Comparison of ENCODE assay signal across 9 cellular contexts in genomic region chr6:149043476-149044130, GRCh38.
DNase-seq lines count a peak whose midpoint lies in the region; ATAC-seq and TF ChIP-seq lines count a peak whose summit lies in the region.
"Had no signal": no experiment of that assay in that cellular context is flagged by ENCODE, and none has a peak within 500 bp of the region (broad histone marks: within the 10 kb centered on the region; RNA-seq: fewer than 3 reads in every experiment).

No MANE protein-coding gene starts in this region.

- H3K36me3 ChIP-seq in brain microvascular endothelial cell (replicated peaks) = no peaks in the 10 kb centered on the region

- no peaks in the 10 kb centered on the region for H3K27me3 Mint-ChIP-seq in activated T-cell treated with anti-CD3 and anti-CD28 coated beads, Interleukin-2, amount 50 U/mL, for 72 hours (ENCODE audit: low read depth)
- H3K27me3 Mint-ChIP-seq: stimulated activated naive CD8-positive, alpha-beta T cell treated with anti-CD3 and anti-CD28 coated beads, Interleukin-15, amount 100 ng/mL, for 72 hours had no signal

- DNase-seq in activated T-cell treated with anti-CD3 and anti-CD28 coated beads, Interleukin-2, amount 50 U/mL, for 72 hours = peak; percentile 30 to 45
- DNase-seq in activated T-cell treated with anti-CD3 and anti-CD28 coated beads, Interleukin-2, amount 50 U/mL, for 1 hour = no peak
- DNase-seq in NAMALWA (ENCODE audit: low spot score) = peak; percentile 39
- peak; percentile 22 for DNase-seq in brain microvascular endothelial cell
- peak; percentile 61 for DNase-seq in stimulated activated CD8-positive, alpha-beta memory T cell treated with anti-CD3 and anti-CD28 coated beads, Interleukin-4, amount 100 ng/mL, for 48 hours
- no peak for DNase-seq in NCI-H1092 (lab: John Stamatoyannopoulos, UW)
- no peak for DNase-seq in GM03348 (ENCODE audit: low spot score)
- DNase-seq in stimulated activated naive CD4-positive, alpha-beta T cell (lab: John Stamatoyannopoulos, UW) = no peak

- peaks cover 46% of the 10 kb centered on the region for H3K4me1 Mint-ChIP-seq in activated T-cell treated with anti-CD3 and anti-CD28 coated beads, Interleukin-2, amount 50 U/mL, for 72 hours (ENCODE audit: low read depth)

- no peak overlapping the region for H3K27ac ChIP-seq in brain microvascular endothelial cell

- no peaks in the 10 kb centered on the region for H3K9me3 Mint-ChIP-seq in activated T-cell treated with anti-CD3 and anti-CD28 coated beads, Interleukin-2, amount 50 U/mL, for 72 hours
- H3K9me3 Mint-ChIP-seq: stimulated activated naive CD8-positive, alpha-beta T cell treated with anti-CD3 and anti-CD28 coated beads, Interleukin-15, amount 100 ng/mL, for 72 hours had no signal

- in situ Hi-C loops in brain microvascular endothelial cell (cut with HindIII; ENCODE audit: low pct_ligation_motif_present, low sequenced_read_pairs) = no loop called here

- no peak overlapping the region for H3K4me3 ChIP-seq in brain microvascular endothelial cell (ENCODE audit: low read depth, low read length)

- H3K27ac Mint-ChIP-seq in activated T-cell treated with anti-CD3 and anti-CD28 coated beads, Interleukin-2, amount 50 U/mL, for 72 hours = no peak overlapping the region

- TF ChIP-seq CTCF in brain microvascular endothelial cell (IDR thresholded peaks at IDR 0.05; ENCODE audit: low read depth, low read length, missing control alignments) = peak; percentile 68

- H3K4me3 Mint-ChIP-seq in activated T-cell treated with anti-CD3 and anti-CD28 coated beads, Interleukin-2, amount 50 U/mL, for 72 hours = no peak overlapping the region
- H3K4me3 Mint-ChIP-seq: stimulated activated naive CD8-positive, alpha-beta T cell treated with anti-CD3 and anti-CD28 coated beads, Interleukin-15, amount 100 ng/mL, for 72 hours had no signal

- ATAC-seq in activated T-cell treated with anti-CD3 and anti-CD28 coated beads, Interleukin-2, amount 50 U/mL, for 72 hours (replicated peaks in 1 of 2) = no peak
- ATAC-seq: stimulated activated naive CD8-positive, alpha-beta T cell treated with anti-CD3 and anti-CD28 coated beads, Interleukin-15, amount 100 ng/mL, for 72 hours had no signal

- H3K27me3 ChIP-seq in brain microvascular endothelial cell (replicated peaks) = no peaks in the 10 kb centered on the region

- no peaks in the 10 kb centered on the region for H3K36me3 Mint-ChIP-seq in activated T-cell treated with anti-CD3 and anti-CD28 coated beads, Interleukin-2, amount 50 U/mL, for 72 hours (ENCODE audit: insufficient read depth in 2 of 2)

Comparison
In these comparisons a context has a peak if more than half of its experiments do, and no peak if none do; other contexts are left out.
1. DNase-seq: peak in activated T-cell treated with anti-CD3 and anti-CD28 coated beads, Interleukin-2, amount 50 U/mL, for 72 hours (2 of 2), NAMALWA (single experiment), brain microvascular endothelial cell (single experiment) and stimulated activated CD8-positive, alpha-beta memory T cell treated with anti-CD3 and anti-CD28 coated beads, Interleukin-4, amount 100 ng/mL, for 48 hours (single experiment); none in activated T-cell treated with anti-CD3 and anti-CD28 coated beads, Interleukin-2, amount 50 U/mL, for 1 hour (single experiment), NCI-H1092 (single experiment), GM03348 (single experiment) and stimulated activated naive CD4-positive, alpha-beta T cell (0 of 6).